Comparison of ENCODE assay signal across 1 cellular context in genomic region chr10:102422586-102423129, GRCh38.
A peak's percentile ranks its signal among the peaks of the same experiment; 100 is the strongest.
TF ChIP-seq lines count a peak whose summit lies in the region.

No MANE protein-coding gene starts in this region.

TF ChIP-seq in HepG2, 621 proteins besides CTCF, POLR2A, EP300 and RAD21 (continued from another document and continues in another):
- 0 out of 2 replicates have a peak, but pooled peaks have one; percentile 75 for TF ChIP-seq ZNF276 (CRISPR knock-in tag; IDR thresholded peaks at IDR 0.05; ENCODE audit: low read depth)
- TF ChIP-seq, protein P1, sequence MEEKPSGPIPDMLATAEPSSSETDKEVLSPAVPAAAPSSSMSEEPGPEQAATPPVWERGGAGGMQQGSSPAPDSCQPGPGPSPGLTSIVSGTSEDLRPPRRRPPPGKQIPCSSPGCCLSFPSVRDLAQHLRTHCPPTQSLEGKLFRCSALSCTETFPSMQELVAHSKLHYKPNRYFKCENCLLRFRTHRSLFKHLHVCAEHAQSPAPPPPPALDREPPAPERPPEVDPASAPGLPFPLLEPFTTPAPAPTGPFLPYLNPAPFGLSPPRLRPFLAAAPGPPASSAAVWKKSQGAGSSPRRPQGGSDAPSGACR (CRISPR knock-in tag; IDR thresholded peaks at IDR 0.05) = no peak
- TF ChIP-seq, protein P2, sequence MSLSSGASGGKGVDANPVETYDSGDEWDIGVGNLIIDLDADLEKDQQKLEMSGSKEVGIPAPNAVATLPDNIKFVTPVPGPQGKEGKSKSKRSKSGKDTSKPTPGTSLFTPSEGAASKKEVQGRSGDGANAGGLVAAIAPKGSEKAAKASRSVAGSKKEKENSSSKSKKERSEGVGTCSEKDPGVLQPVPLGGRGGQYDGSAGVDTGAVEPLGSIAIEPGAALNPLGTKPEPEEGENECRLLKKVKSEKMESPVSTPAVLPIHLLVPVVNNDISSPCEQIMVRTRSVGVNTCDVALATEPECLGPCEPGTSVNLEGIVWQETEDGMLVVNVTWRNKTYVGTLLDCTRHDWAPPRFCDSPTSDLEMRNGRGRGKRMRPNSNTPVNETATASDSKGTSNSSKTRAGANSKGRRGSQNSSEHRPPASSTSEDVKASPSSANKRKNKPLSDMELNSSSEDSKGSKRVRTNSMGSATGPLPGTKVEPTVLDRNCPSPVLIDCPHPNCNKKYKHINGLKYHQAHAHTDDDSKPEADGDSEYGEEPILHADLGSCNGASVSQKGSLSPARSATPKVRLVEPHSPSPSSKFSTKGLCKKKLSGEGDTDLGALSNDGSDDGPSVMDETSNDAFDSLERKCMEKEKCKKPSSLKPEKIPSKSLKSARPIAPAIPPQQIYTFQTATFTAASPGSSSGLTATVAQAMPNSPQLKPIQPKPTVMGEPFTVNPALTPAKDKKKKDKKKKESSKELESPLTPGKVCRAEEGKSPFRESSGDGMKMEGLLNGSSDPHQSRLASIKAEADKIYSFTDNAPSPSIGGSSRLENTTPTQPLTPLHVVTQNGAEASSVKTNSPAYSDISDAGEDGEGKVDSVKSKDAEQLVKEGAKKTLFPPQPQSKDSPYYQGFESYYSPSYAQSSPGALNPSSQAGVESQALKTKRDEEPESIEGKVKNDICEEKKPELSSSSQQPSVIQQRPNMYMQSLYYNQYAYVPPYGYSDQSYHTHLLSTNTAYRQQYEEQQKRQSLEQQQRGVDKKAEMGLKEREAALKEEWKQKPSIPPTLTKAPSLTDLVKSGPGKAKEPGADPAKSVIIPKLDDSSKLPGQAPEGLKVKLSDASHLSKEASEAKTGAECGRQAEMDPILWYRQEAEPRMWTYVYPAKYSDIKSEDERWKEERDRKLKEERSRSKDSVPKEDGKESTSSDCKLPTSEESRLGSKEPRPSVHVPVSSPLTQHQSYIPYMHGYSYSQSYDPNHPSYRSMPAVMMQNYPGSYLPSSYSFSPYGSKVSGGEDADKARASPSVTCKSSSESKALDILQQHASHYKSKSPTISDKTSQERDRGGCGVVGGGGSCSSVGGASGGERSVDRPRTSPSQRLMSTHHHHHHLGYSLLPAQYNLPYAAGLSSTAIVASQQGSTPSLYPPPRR (CRISPR knock-in tag; IDR thresholded peaks at IDR 0.05; ENCODE audit: borderline replicate concordance) = peak; percentile 63
- TF ChIP-seq, protein P3, sequence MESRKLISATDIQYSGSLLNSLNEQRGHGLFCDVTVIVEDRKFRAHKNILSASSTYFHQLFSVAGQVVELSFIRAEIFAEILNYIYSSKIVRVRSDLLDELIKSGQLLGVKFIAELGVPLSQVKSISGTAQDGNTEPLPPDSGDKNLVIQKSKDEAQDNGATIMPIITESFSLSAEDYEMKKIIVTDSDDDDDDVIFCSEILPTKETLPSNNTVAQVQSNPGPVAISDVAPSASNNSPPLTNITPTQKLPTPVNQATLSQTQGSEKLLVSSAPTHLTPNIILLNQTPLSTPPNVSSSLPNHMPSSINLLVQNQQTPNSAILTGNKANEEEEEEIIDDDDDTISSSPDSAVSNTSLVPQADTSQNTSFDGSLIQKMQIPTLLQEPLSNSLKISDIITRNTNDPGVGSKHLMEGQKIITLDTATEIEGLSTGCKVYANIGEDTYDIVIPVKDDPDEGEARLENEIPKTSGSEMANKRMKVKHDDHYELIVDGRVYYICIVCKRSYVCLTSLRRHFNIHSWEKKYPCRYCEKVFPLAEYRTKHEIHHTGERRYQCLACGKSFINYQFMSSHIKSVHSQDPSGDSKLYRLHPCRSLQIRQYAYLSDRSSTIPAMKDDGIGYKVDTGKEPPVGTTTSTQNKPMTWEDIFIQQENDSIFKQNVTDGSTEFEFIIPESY (CRISPR knock-in tag; IDR thresholded peaks at IDR 0.05) = peak; percentile 76
- TF ChIP-seq ZNF510 (CRISPR knock-in tag; IDR thresholded peaks at IDR 0.05; ENCODE audit: low read depth) = peak; percentile 94
- peak; percentile 85; the same call in 1 of the 2 replicates for TF ChIP-seq PITX1 (CRISPR knock-in tag; IDR thresholded peaks at IDR 0.05)
- TF ChIP-seq POLR2G (IDR thresholded peaks at IDR 0.05; ENCODE audit: low read depth, low read length) = 0 out of 2 replicates have a peak, but pooled peaks have one; percentile 50
- peak; percentile 71; the same call in 1 of the 2 replicates for TF ChIP-seq ZZZ3 (CRISPR knock-in tag; IDR thresholded peaks at IDR 0.05; ENCODE audit: borderline replicate concordance)
- peak; percentile 84 for TF ChIP-seq DMAP1 (CRISPR knock-in tag; IDR thresholded peaks at IDR 0.05)
- no peak for TF ChIP-seq PRDM4 (CRISPR knock-in tag; IDR thresholded peaks at IDR 0.05; ENCODE audit: borderline replicate concordance)
- peak; percentile 57; the same call in 1 of the 2 replicates for TF ChIP-seq ZNF256 (CRISPR knock-in tag; conservative IDR thresholded peaks at IDR 0.05)
- 0 out of 2 replicates have a peak, but pooled peaks have one; percentile 54 for TF ChIP-seq E2F1 (CRISPR knock-in tag; IDR thresholded peaks at IDR 0.05)
- no peak for TF ChIP-seq ZNF773 (CRISPR knock-in tag; IDR thresholded peaks at IDR 0.05; ENCODE audit: borderline replicate concordance)
- TF ChIP-seq, protein P4, sequence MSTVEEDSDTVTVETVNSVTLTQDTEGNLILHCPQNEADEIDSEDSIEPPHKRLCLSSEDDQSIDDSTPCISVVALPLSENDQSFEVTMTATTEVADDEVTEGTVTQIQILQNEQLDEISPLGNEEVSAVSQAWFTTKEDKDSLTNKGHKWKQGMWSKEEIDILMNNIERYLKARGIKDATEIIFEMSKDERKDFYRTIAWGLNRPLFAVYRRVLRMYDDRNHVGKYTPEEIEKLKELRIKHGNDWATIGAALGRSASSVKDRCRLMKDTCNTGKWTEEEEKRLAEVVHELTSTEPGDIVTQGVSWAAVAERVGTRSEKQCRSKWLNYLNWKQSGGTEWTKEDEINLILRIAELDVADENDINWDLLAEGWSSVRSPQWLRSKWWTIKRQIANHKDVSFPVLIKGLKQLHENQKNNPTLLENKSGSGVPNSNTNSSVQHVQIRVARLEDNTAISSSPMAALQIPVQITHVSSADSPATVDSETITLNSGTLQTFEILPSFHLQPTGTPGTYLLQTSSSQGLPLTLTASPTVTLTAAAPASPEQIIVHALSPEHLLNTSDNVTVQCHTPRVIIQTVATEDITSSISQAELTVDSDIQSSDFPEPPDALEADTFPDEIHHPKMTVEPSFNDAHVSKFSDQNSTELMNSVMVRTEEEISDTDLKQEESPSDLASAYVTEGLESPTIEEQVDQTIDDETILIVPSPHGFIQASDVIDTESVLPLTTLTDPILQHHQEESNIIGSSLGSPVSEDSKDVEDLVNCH (CRISPR knock-in tag; IDR thresholded peaks at IDR 0.05) = no peak
- no peak for TF ChIP-seq ZNF563 (CRISPR knock-in tag; IDR thresholded peaks at IDR 0.05)
- TF ChIP-seq FOXM1 (CRISPR knock-in tag; IDR thresholded peaks at IDR 0.05) = no peak
- peak; percentile 80 for TF ChIP-seq STAG1 (CRISPR knock-in tag; IDR thresholded peaks at IDR 0.05)
- peak; percentile 62; the same call in 1 of the 2 replicates for TF ChIP-seq GZF1 (CRISPR knock-in tag; IDR thresholded peaks at IDR 0.05)
- TF ChIP-seq NFIC (IDR thresholded peaks at IDR 0.05; ENCODE audit: low read length) = no peak
- peak; percentile 66; the same call in 1 of the 2 replicates for TF ChIP-seq RNF2 (conservative IDR thresholded peaks at IDR 0.05; ENCODE audit: low read depth)
- peak; percentile 80; the same call in 1 of the 2 replicates for TF ChIP-seq ZNF547 (CRISPR knock-in tag; IDR thresholded peaks at IDR 0.05)
- no peak; the same call in 1 of the 2 replicates for TF ChIP-seq HES4 (CRISPR knock-in tag; IDR thresholded peaks at IDR 0.05; ENCODE audit: borderline replicate concordance)
- TF ChIP-seq HNRNPL (IDR thresholded peaks at IDR 0.05; ENCODE audit: low read depth, low read length) = 0 out of 2 replicates have a peak, but pooled peaks have one; percentile 36
- peak; percentile 72 for TF ChIP-seq FOXO1 (CRISPR knock-in tag; IDR thresholded peaks at IDR 0.05)
- peak; percentile 75; the same call in 1 of the 2 replicates for TF ChIP-seq ZNF274 (CRISPR knock-in tag; IDR thresholded peaks at IDR 0.05)
- TF ChIP-seq RXRB (CRISPR knock-in tag; IDR thresholded peaks at IDR 0.05; ENCODE audit: borderline replicate concordance) = peak; percentile 74
- no peak for TF ChIP-seq ZNF20 (CRISPR knock-in tag; IDR thresholded peaks at IDR 0.05)
- TF ChIP-seq HNF4A (CRISPR knock-in tag; IDR thresholded peaks at IDR 0.05) = peak; percentile 41; the same call in 1 of the 2 replicates
- TF ChIP-seq TCF7 (IDR thresholded peaks at IDR 0.05; ENCODE audit: low read depth) = no peak
- peak; percentile 49; the same call in 1 of the 2 replicates for TF ChIP-seq ZNF143 (CRISPR knock-in tag; IDR thresholded peaks at IDR 0.05)
- TF ChIP-seq ZNF639 (CRISPR knock-in tag; conservative IDR thresholded peaks at IDR 0.05) = peak; percentile 65
- peak; percentile 81 for TF ChIP-seq ZNF142 (CRISPR knock-in tag; IDR thresholded peaks at IDR 0.05)
- no peak for TF ChIP-seq ZSCAN12 (CRISPR knock-in tag; IDR thresholded peaks at IDR 0.05)
- no peak for TF ChIP-seq HMGA1 (CRISPR knock-in tag; conservative IDR thresholded peaks at IDR 0.05)
